Comparison of ENCODE assay signal across 8 cellular contexts in the genomic region with DNA sequence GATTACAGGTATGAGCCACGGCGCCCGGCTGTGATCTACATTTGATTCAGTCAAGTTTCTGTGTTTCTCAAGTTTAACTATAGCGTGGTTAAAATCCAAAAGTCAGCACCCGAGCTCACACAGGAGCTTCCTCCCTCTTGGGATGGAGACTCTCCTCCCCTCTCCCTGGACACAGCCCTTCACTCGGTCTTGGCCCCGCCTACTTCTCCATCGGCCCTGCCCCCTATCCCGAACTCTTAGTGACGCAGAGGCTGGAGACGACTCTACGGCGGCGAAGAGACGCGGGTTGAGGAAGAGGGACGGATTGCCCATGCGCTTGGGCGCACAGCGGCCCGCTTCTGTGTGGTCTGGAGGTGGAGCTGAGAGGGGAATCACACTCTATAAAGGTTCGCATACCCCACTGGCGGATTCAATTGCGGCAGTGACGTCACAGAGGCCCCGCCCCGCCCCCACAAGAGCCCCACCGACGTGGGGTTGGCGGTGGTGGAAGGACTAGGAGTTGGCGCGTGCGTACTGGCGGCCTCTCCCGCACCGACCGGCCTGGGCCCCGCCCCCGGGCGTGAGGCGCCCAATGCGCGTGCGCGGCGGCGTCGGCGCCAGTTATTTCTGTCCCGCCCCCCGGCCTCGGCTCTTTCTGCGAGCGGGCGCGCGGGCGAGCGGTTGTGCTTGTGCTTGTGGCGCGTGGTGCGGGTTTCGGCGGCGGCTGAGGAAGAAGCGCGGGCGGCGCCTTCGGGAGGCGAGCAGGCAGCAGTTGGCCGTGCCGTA. TPM values are rescaled to one million over a fixed set of nuclear protein-coding genes. Genes with fewer than 3 reads are reported as not detected.
DNase-seq lines count a peak whose midpoint lies in the region; ATAC-seq and TF ChIP-seq lines count a peak whose summit lies in the region.

TRIM28 (plus strand) TSS at position 239 of the 765 bp plus-strand sequence. CDS start 694 bp downstream, outside the sequence.

- DNase-seq in ACHN (peak; percentile 96), GM19240 (ENCODE audit: insufficient read length, low spot score) (peak; percentile 98), dorsolateral prefrontal cortex (peak; percentile 95 to 99 (median 98)), lung microvascular endothelial cell (ENCODE audit: low read depth in 2 of 2) (peak; percentile 99), KG1 (lab: John Stamatoyannopoulos, UW) (no peak)
- DNase-seq in activated CD4-positive, alpha-beta T cell treated with anti-CD3 and anti-CD28 coated beads for 4 hours, result peak; percentile 100
- peak; percentile 99 for DNase-seq in stimulated activated CD8-positive, alpha-beta memory T cell treated with anti-CD3 and anti-CD28 coated beads, Interleukin-12 subunit alpha, Interleukin-12 subunit beta, amount 100 ng/mL, for 24 hours (ENCODE audit: extremely low read depth)

- peak; percentile 61 for ATAC-seq in HG03469 (IDR thresholded peaks at IDR 0.05; ENCODE audit: unreplicated experiment)

- intact Hi-C loops in dorsolateral prefrontal cortex (cut with DNase I), result loop anchor here (1.0 to 2.0 kb wide), 2 partner anchors 11 to 25 kb away; partner anchors contain the start of genes CHMP2A (in 2 of the 2) and ZBTB45 (in 1 of the 2)

- in situ Hi-C loops in ACHN (cut with HindIII; ENCODE audit: low pct_ligation_motif_present, low pct_unique_long_range_greater_than_20kb, low sequenced_read_pairs), result no loop called here

- TF ChIP-seq CTCF in dorsolateral prefrontal cortex (IDR thresholded peaks at IDR 0.05 in 54 of 56, conservative IDR thresholded peaks at IDR 0.05 in 2 of 56; ENCODE audit: low read depth in 1 of 56, partially characterized antibody in 56 of 56), result peak in 16 of 56 donors; percentile 5 to 40 (median 20)

- H3K27ac ChIP-seq in dorsolateral prefrontal cortex, result peak within 1 kb of the TSS; percentile 79 to 100 (median 97)

- H3K27me3 ChIP-seq in dorsolateral prefrontal cortex, result peaks cover 0 to 5% (median 0%) of the 10 kb centered on the region in 45 donors

- H3K4me3 ChIP-seq in dorsolateral prefrontal cortex, result peak within 1 kb of the TSS; percentile 64 to 97 (median 84)

RNA-seq across cellular contexts. Expression of gene TRIM28, which starts in this region (rescaled TPM):
- 100 to 1,000 TPM; 130 to 228 (median 176) TPM for total RNA-seq in dorsolateral prefrontal cortex
- total RNA-seq in lung microvascular endothelial cell, result 275 and 278 TPM in 2 replicates
